Comparison of ENCODE assay signal across 11 cellular contexts in genomic region chr2:171318463-171318934, GRCh38.
DNase-seq lines count a peak whose midpoint lies in the region; ATAC-seq, FAIRE-seq and TF ChIP-seq lines count a peak whose summit lies in the region.
"Had no signal": no experiment of that assay in that cellular context is flagged by ENCODE, and none has a peak within 500 bp of the region (broad histone marks: within the 10 kb centered on the region; RNA-seq: fewer than 3 reads in every experiment).

No MANE protein-coding gene starts in this region.

- TF ChIP-seq RAD21 in H1 (IDR thresholded peaks at IDR 0.05 in 1 of 2, conservative IDR thresholded peaks at IDR 0.05 in 1 of 2; ENCODE audit: low read depth in 2 of 2, low read length in 2 of 2) (no peak), neural cell (conservative IDR thresholded peaks at IDR 0.05) (peak; percentile 21)

- H3K4me2 ChIP-seq in OCI-LY7 (ENCODE audit: low read length) (peak overlapping the region; percentile 74), H1 (ENCODE audit: insufficient read depth in 1 of 2, low read depth in 2 of 2, low read length in 2 of 2) (peak overlapping the region; percentile 59 to 67), neural cell (ENCODE audit: low read length) (no peak overlapping the region)

- BruUV-seq in OCI-LY7 (replicated peaks; lab: Mats Ljungman, UMichigan): no TSS peak

- H3K4ac ChIP-seq in H1 (replicated peaks; ENCODE audit: insufficient read length, low read depth, low read length): peak overlapping the region; percentile 92

- no peaks in the 10 kb centered on the region for H3F3A ChIP-seq in neural cell (ENCODE audit: insufficient read depth, low read length, poor library complexity, severe bottlenecking)

- H3K14ac ChIP-seq in H1 (ENCODE audit: insufficient read length): no peak overlapping the region

- H3K27ac ChIP-seq in OCI-LY7 (ENCODE audit: low read depth, low read length, poor library complexity, severe bottlenecking) (peak overlapping the region; percentile 100), H1 (ENCODE audit: low read depth, low read length) (peak overlapping the region; percentile 74), neural cell (ENCODE audit: low read length) (peak overlapping the region; percentile 74)
- H3K27ac ChIP-seq: body of pancreas had no signal

- ATAC-seq in HG02610 (IDR thresholded peaks at IDR 0.05; ENCODE audit: unreplicated experiment) (no peak), GM21528 (IDR thresholded peaks at IDR 0.05; ENCODE audit: low FRiP score, unreplicated experiment) (no peak)
- ATAC-seq: body of pancreas had no signal

- WGBS in H1 (ENCODE audit: extremely low coverage in 1 of 2, insufficient coverage in 1 of 2, insufficient read length in 1 of 2, insufficient replicate concordance in 2 of 2, low coverage in 1 of 2, low lambda C conversion rate in 2 of 2, missing lambda C conversion rate in 1 of 2), 2 experiments: 6% methylated on average over 6 of the region's 6 CpGs; no CpG with 5 or more reads in 1 of the 2 experiments

- H2BK5ac ChIP-seq in H1 (ENCODE audit: low read depth, low read length): peak overlapping the region; percentile 86

- intact Hi-C loops in OCI-LY7 (cut with micrococcal nuclease; ENCODE audit: unreplicated experiment): no loop called here

- H2BK12ac ChIP-seq in H1 (ENCODE audit: low read depth, low read length): peak overlapping the region; percentile 13

- peak overlapping the region; percentile 35 for H4K91ac ChIP-seq in H1 (replicated peaks; ENCODE audit: insufficient read length, low read length)

- H3K36me3 ChIP-seq in OCI-LY7 (ENCODE audit: insufficient read depth, low read length): peaks cover 21% of the 10 kb centered on the region
- peaks cover 0 to 6% (median 1%) of the 10 kb centered on the region in 4 experiments; a peak in 3 of 8 replicates for H3K36me3 ChIP-seq in H1 (ENCODE audit: control insufficient read depth in 2 of 4, insufficient read depth in 4 of 4, low read length in 3 of 4)
- no peaks in the 10 kb centered on the region for H3K36me3 ChIP-seq in neural cell (ENCODE audit: insufficient read depth, low read length)
- H3K36me3 ChIP-seq: MG63 had no signal

- TF ChIP-seq EP300 in H1 (IDR thresholded peaks at IDR 0.05; ENCODE audit: borderline replicate concordance in 1 of 2, low read depth in 2 of 2, low read length in 2 of 2) (no peak), neural cell (conservative IDR thresholded peaks at IDR 0.05; ENCODE audit: poor library complexity, severe bottlenecking) (no peak)

- POLR2A ChIA-PET in OCI-LY7 (lab: Charles Lee): interaction anchor here (0.5 to 13.7 kb wide), 19 partner anchors 13 to 974 kb away, joined by 3 to 266 read pairs (median 4); partner anchors contain the start of genes DCAF17, METTL8 and TLK1
- POLR2A ChIA-PET in H1 (lab: Charles Lee; ENCODE audit: partially characterized antibody): interaction anchor here (0.5 to 6.1 kb wide), 11 partner anchors 9 to 573 kb away, joined by 3 to 42 read pairs (median 4); partner anchors contain the start of genes DCAF17 and METTL8

- peaks cover 97% of the 10 kb centered on the region for H3K4me1 ChIP-seq in OCI-LY7 (ENCODE audit: insufficient read depth, low read length, poor library complexity, severe bottlenecking)
- peaks cover 22 to 51% (median 41%) of the 10 kb centered on the region in 4 experiments for H3K4me1 ChIP-seq in H1 (replicated peaks in 1 of 4; ENCODE audit: control insufficient read depth in 3 of 4, insufficient read depth in 4 of 4, low read length in 3 of 4)
- H3K4me1 ChIP-seq: body of pancreas had no signal

- H3K23ac ChIP-seq in H1 (ENCODE audit: insufficient read length): no peak overlapping the region

- H3K9ac ChIP-seq in H1 (replicated peaks in 1 of 4; ENCODE audit: extremely low read depth in 1 of 4, low read depth in 3 of 4, low read length in 3 of 4): peak overlapping the region in 2 of 4 experiments; percentile 4 to 40; a peak in 2 of 7 replicates
- H3K9ac ChIP-seq in neural cell (ENCODE audit: low read length): no peak overlapping the region

- H3K79me1 ChIP-seq in H1 (ENCODE audit: low read depth, low read length): no peaks in the 10 kb centered on the region

- H3K4me3 ChIP-seq in OCI-LY7 (ENCODE audit: low read depth, low read length, poor library complexity, severe bottlenecking) (peak overlapping the region; percentile 42), H1 (ENCODE audit: extremely low read depth in 1 of 4, insufficient read depth in 2 of 4, low read depth in 3 of 4, low read length in 4 of 4) (peak overlapping the region in 1 of 4 experiments; percentile 35; a peak in 3 of 8 replicates), neural cell (ENCODE audit: low read length) (peak overlapping the region; percentile 25)
- H3K4me3 ChIP-seq: body of pancreas, MG63 had no signal

- FAIRE-seq in H1 (lab: Jason Lieb, UNC): no peak

- H4K20me1 ChIP-seq in OCI-LY7 (ENCODE audit: insufficient read depth, low read length): no peaks in the 10 kb centered on the region
- H4K20me1 ChIP-seq in H1 (replicated peaks in 1 of 2; ENCODE audit: control insufficient read depth in 1 of 2, insufficient read depth in 2 of 2, low read length in 2 of 2): no peaks in the 10 kb centered on the region
- no peaks in the 10 kb centered on the region for H4K20me1 ChIP-seq in neural cell (ENCODE audit: insufficient read depth)

- no peaks in the 10 kb centered on the region for H3K79me2 ChIP-seq in OCI-LY7 (ENCODE audit: insufficient read depth, low read depth, low read length)
- no peaks in the 10 kb centered on the region for H3K79me2 ChIP-seq in H1 (ENCODE audit: control insufficient read depth in 1 of 2, insufficient read depth in 2 of 2, low read length in 2 of 2)
- H3K79me2 ChIP-seq in neural cell (replicated peaks; ENCODE audit: insufficient read depth, low read length): no peaks in the 10 kb centered on the region

- no peaks in the 10 kb centered on the region for H3K23me2 ChIP-seq in H1 (ENCODE audit: low read depth, low read length)

- H2AFZ ChIP-seq in OCI-LY7 (ENCODE audit: low read length): peak overlapping the region; percentile 72; the same call in 1 of the 2 replicates
- no peak overlapping the region for H2AFZ ChIP-seq in H1 (ENCODE audit: low read length)
- peak overlapping the region; percentile 23 for H2AFZ ChIP-seq in neural cell (ENCODE audit: low read depth, low read length)

- TF ChIP-seq POLR2A in H1 (IDR thresholded peaks at IDR 0.05; ENCODE audit: control extremely low read depth in 1 of 2, low read depth in 2 of 2, low read length in 2 of 2): no peak; a peak in 1 of 3 replicates

- peak overlapping the region; percentile 60 for H2BK120ac ChIP-seq in H1 (replicated peaks; ENCODE audit: low read depth, low read length)

- peak overlapping the region; percentile 51; the same call in 1 of the 2 replicates for H2BK20ac ChIP-seq in H1 (ENCODE audit: low read length)

- CTCF ChIA-PET in OCI-LY7 (lab: Charles Lee; ENCODE audit: unreplicated experiment): interaction anchor here (0.6 to 1.7 kb wide), 4 partner anchors 12 to 346 kb away, joined by 3 to 4 read pairs (median 3); no protein-coding TSS in a partner anchor
- CTCF ChIA-PET in H1 (lab: Charles Lee; ENCODE audit: partially characterized antibody): interaction anchor here (0.7 to 2.2 kb wide), 6 partner anchors 24 to 231 kb away, joined by 3 to 10 read pairs (median 3); partner anchors contain the start of genes DCAF17 and METTL8

- H2AK5ac ChIP-seq in H1 (ENCODE audit: low read depth, low read length): peak overlapping the region; percentile 9; the same call in 1 of the 2 replicates

- no peak overlapping the region for H2BK15ac ChIP-seq in H1 (ENCODE audit: low read length)

- peak overlapping the region; percentile 79 for H3K18ac ChIP-seq in H1 (ENCODE audit: extremely low read depth, low read length)

- peak overlapping the region; percentile 71 for H3K56ac ChIP-seq in H1 (replicated peaks; ENCODE audit: insufficient read length, low read depth, low read length)

- H4K5ac ChIP-seq in H1 (ENCODE audit: insufficient read length, low read depth, low read length): peak overlapping the region; percentile 14

- no peak overlapping the region for H4K8ac ChIP-seq in H1 (ENCODE audit: extremely low read depth, insufficient read depth, low read length)

- DNase-seq in ELF-1 (ENCODE audit: low read depth, low spot score) (peak; percentile 44), OCI-LY7 (ENCODE audit: low spot score) (peak; percentile 58), H1 (ENCODE audit: low read depth in 1 of 2, low spot score in 2 of 2) (peak in 1 of 2 experiments; percentile 51), DMS53 treated with DMSO at 0.1 percent for 48 hours (lab: John Stamatoyannopoulos, UW; ENCODE audit: unreplicated experiment) (no peak), SW 1271 (lab: John Stamatoyannopoulos, UW) (no peak)
- DNase-seq: body of pancreas, MG63, SHP77 treated with DMSO at 0.1 percent for 48 hours had no signal

- H3K27me3 ChIP-seq in H1 (replicated peaks in 1 of 4; ENCODE audit: control insufficient read depth in 3 of 4, extremely low read depth in 1 of 4, insufficient read depth in 3 of 4, low read length in 3 of 4) (no peaks in the 10 kb centered on the region), neural cell (ENCODE audit: insufficient read depth, low read depth, low read length) (no peaks in the 10 kb centered on the region)
- H3K27me3 ChIP-seq: body of pancreas, MG63 had no signal

- H3K9me2 ChIP-seq in OCI-LY7 (ENCODE audit: insufficient read depth, low read length) (no peaks in the 10 kb centered on the region), neural cell (ENCODE audit: insufficient read depth, low read length) (no peaks in the 10 kb centered on the region)

- TF ChIP-seq CTCF in OCI-LY7 (conservative IDR thresholded peaks at IDR 0.05; ENCODE audit: low read length) (no peak), H1 (IDR thresholded peaks at IDR 0.05; ENCODE audit: control extremely low read depth in 1 of 3, insufficient read depth in 1 of 3, low read depth in 1 of 3, low read length in 3 of 3) (no peak), neural cell (IDR thresholded peaks at IDR 0.05; ENCODE audit: poor library complexity, severe bottlenecking) (no peak)

- H3K9me3 ChIP-seq in OCI-LY7 (ENCODE audit: low read length) (peaks cover 6% of the 10 kb centered on the region), H1 (ENCODE audit: insufficient read depth in 2 of 2, low read depth in 1 of 2, low read length in 1 of 2) (peaks cover 0 to 3% of the 10 kb centered on the region in 2 experiments; a peak in 2 of 4 replicates), neural cell (ENCODE audit: low read length) (no peaks in the 10 kb centered on the region)
- H3K9me3 ChIP-seq: body of pancreas, MG63 had no signal

TF ChIP-seq in H1, 55 proteins besides CTCF, POLR2A, EP300 and RAD21 (continues in another document):
- TF ChIP-seq TBP (IDR thresholded peaks at IDR 0.05; ENCODE audit: low read depth, low read length): peak; percentile 37; the same call in 1 of the 2 replicates
- TF ChIP-seq ZNF274 (IDR thresholded peaks at IDR 0.05; ENCODE audit: borderline replicate concordance, extremely low read depth, low read length): no peak
- TF ChIP-seq POLR2AphosphoS5 (IDR thresholded peaks at IDR 0.05; ENCODE audit: low read depth, low read length): no peak

TF ChIP-seq in neural cell, 6 proteins besides CTCF, POLR2A, EP300 and RAD21 (continues in another document):
- TF ChIP-seq SMC3 (conservative IDR thresholded peaks at IDR 0.05; ENCODE audit: poor library complexity) (peak; percentile 28), TAF1 (IDR thresholded peaks at IDR 0.05; ENCODE audit: low read depth) (no peak), POLR2AphosphoS5 (IDR thresholded peaks at IDR 0.05) (peak; percentile 37)

Comparison
In these comparisons a context has a peak if more than half of its experiments do, and no peak if none do; other contexts are left out.
1. DNase-seq: peak in ELF-1 (single experiment) and OCI-LY7 (single experiment); none in DMS53 treated with DMSO at 0.1 percent for 48 hours (single experiment) and SW 1271 (0 of 2).
2. Peak in every context shown above with its lines, with median percentiles within 50 percentile points of each other: H3K27ac ChIP-seq.